Comparison of ENCODE assay signal across 31 cellular contexts in the genomic region with DNA sequence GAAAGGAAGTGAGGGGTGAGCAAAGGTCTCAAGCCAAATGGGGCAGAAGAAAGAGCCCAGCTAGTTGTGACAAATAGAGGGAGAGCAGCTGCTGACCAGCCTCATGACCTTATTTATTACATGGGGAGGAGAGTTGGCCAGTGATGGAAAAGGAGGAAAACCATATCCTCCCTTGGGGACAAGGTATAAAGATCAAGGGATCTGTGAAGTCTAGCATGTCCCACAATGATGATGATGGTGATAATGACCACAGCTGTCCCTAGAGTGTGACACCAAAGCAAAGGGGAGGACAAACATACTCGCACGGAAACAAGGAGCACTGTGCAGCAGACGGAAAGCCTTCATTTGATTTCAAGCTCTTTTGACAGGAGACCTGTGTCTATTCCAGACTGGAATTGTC.
"Had no signal": no experiment of that assay in that cellular context is flagged by ENCODE, and none has a peak within 500 bp of the region (broad histone marks: within the 10 kb centered on the region; RNA-seq: fewer than 3 reads in every experiment).

No MANE protein-coding gene starts in this region.

- H3K4me3 ChIP-seq: ascending aorta, body of pancreas had no signal

- FAIRE-seq: bronchial epithelial cell had no signal

- H3K9me3 ChIP-seq: ascending aorta, body of pancreas, SK-N-SH had no signal

- H3K27ac ChIP-seq: ascending aorta, body of pancreas, VCaP had no signal

- H3K27me3 ChIP-seq: ascending aorta, body of pancreas had no signal

- H3K36me3 Mint-ChIP-seq: activated CD4-positive, alpha-beta memory T cell treated with anti-CD3 and anti-CD28 coated beads for 36 hours; activated naive CD4-positive, alpha-beta T cell treated with anti-CD3 and anti-CD28 coated beads, Interleukin-2, amount 50 U/mL, for 72 hours had no signal

- H3K4me2 ChIP-seq: SK-N-SH had no signal

- H3K9ac ChIP-seq: SK-N-SH had no signal

- DNase-seq: activated CD4-positive, alpha-beta memory T cell treated with anti-CD3 and anti-CD28 coated beads for 36 hours; activated CD4-positive, alpha-beta T cell treated with anti-CD3 and anti-CD28 coated beads, Interleukin-2, amount 10 ng/mL, durations not matched to agents 7 days and 5 days; activated CD4-positive, CD25-positive, alpha-beta regulatory T cell; activated CD8-positive, alpha-beta memory T cell treated with anti-CD3 and anti-CD28 coated beads for 24 hours; activated effector memory CD4-positive, alpha-beta T cell treated with anti-CD3 and anti-CD28 coated beads, Interleukin-2, amount 50 U/mL, for 16 hours; activated naive CD4-positive, alpha-beta T cell treated with Interleukin-2 at 50 U/mL for 16 hours; activated naive CD8-positive, alpha-beta T cell treated with anti-CD3 and anti-CD28 coated beads, Interleukin-2, amount 50 U/mL, for 24 hours; activated T-cell treated with anti-CD3 and anti-CD28 coated beads, Interleukin-2, amount 50 U/mL, for 4 hours; amniotic stem cell; body of pancreas; central memory CD4-positive, alpha-beta T cell; MM.1S; NCI-H1048; NCI-H146; NCI-H1930; NCI-H2171; NCI-H2227 treated with DMSO at 0.1 percent for 48 hours; NCI-H446 treated with DMSO at 0.1 percent for 48 hours; NCI-H524 treated with DMSO at 0.1 percent for 48 hours; NCI-H774; NK-92 treated with Interleukin-12 subunit alpha and Interleukin-12 subunit beta, amount 100 ng/mL, for 24 hours; OCI-M1; RPMI8226; SK-N-SH; T-helper 1 cell had no signal

- H3K27ac Mint-ChIP-seq: activated CD4-positive, alpha-beta memory T cell treated with anti-CD3 and anti-CD28 coated beads for 36 hours; activated CD4-positive, alpha-beta T cell treated with anti-CD3 and anti-CD28 coated beads, Interleukin-2, amount 10 ng/mL, durations not matched to agents 7 days and 5 days; activated naive CD4-positive, alpha-beta T cell treated with anti-CD3 and anti-CD28 coated beads, Interleukin-2, amount 50 U/mL, for 72 hours; activated naive CD8-positive, alpha-beta T cell treated with anti-CD3 and anti-CD28 coated beads, Interleukin-2, amount 50 U/mL, for 24 hours had no signal

- H3K4me1 ChIP-seq: ascending aorta, body of pancreas had no signal

- ATAC-seq: activated naive CD4-positive, alpha-beta T cell treated with anti-CD3 and anti-CD28 coated beads, Interleukin-2, amount 50 U/mL, for 72 hours; activated naive CD8-positive, alpha-beta T cell treated with anti-CD3 and anti-CD28 coated beads, Interleukin-2, amount 50 U/mL, for 24 hours; activated T-cell treated with anti-CD3 and anti-CD28 coated beads, Interleukin-2, amount 50 U/mL, for 4 hours; body of pancreas; Panc1; Right ventricle myocardium inferior had no signal

- H3K4me3 Mint-ChIP-seq: activated CD4-positive, alpha-beta memory T cell treated with anti-CD3 and anti-CD28 coated beads for 36 hours; activated CD4-positive, alpha-beta T cell treated with anti-CD3 and anti-CD28 coated beads, Interleukin-2, amount 10 ng/mL, durations not matched to agents 7 days and 5 days; activated naive CD8-positive, alpha-beta T cell treated with anti-CD3 and anti-CD28 coated beads, Interleukin-2, amount 50 U/mL, for 24 hours; activated T-cell treated with anti-CD3 and anti-CD28 coated beads, Interleukin-2, amount 50 U/mL, for 4 hours had no signal

- H3K9me3 Mint-ChIP-seq: activated CD4-positive, alpha-beta memory T cell treated with anti-CD3 and anti-CD28 coated beads for 36 hours; activated CD4-positive, alpha-beta T cell treated with anti-CD3 and anti-CD28 coated beads, Interleukin-2, amount 10 ng/mL, durations not matched to agents 7 days and 5 days; activated naive CD4-positive, alpha-beta T cell treated with anti-CD3 and anti-CD28 coated beads, Interleukin-2, amount 50 U/mL, for 72 hours; activated naive CD8-positive, alpha-beta T cell treated with anti-CD3 and anti-CD28 coated beads, Interleukin-2, amount 50 U/mL, for 24 hours; activated T-cell treated with anti-CD3 and anti-CD28 coated beads, Interleukin-2, amount 50 U/mL, for 4 hours had no signal

- H3K36me3 ChIP-seq: ascending aorta had no signal

- H3K9me2 ChIP-seq: SK-N-SH had no signal

- H3K4me1 Mint-ChIP-seq: activated CD4-positive, alpha-beta T cell treated with anti-CD3 and anti-CD28 coated beads, Interleukin-2, amount 10 ng/mL, durations not matched to agents 7 days and 5 days; activated naive CD8-positive, alpha-beta T cell treated with anti-CD3 and anti-CD28 coated beads, Interleukin-2, amount 50 U/mL, for 24 hours had no signal
